In the genomic region with DNA sequence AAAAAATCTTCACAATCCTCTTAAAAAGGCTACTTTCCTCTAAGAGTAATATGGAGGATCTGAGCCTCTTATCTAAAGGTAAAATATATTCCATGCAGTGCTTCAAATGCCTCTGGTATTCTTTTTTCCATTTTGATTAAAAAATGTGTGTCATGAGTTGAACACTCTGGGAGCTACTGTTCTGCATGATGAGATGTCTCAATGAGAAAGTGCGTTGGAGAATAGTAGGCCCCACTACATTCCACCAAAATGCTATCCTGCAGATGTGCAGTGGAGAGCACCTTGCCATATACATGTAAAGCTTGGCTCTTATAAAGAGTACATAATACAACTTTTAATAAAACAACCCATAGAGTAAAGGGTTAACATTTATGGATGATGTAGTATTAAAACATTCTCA, we compare ENCODE assay signal across 38 cellular contexts. TPM values are rescaled to one million over a fixed set of nuclear protein-coding genes. Genes with fewer than 3 reads are reported as not detected.
DNase-seq lines count a peak whose midpoint lies in the region; ATAC-seq, FAIRE-seq and TF ChIP-seq lines count a peak whose summit lies in the region.
"Had no signal": no experiment of that assay in that cellular context is flagged by ENCODE, and none has a peak within 500 bp of the region (broad histone marks: within the 10 kb centered on the region; RNA-seq: fewer than 3 reads in every experiment).

No MANE protein-coding gene starts in this region.

- CTCF ChIA-PET in A549 (lab: Yijun Ruan, JAX) (interaction anchor here (0.6 to 1.5 kb wide), 5 partner anchors 22 to 110 kb away, joined by 3 to 5 read pairs (median 3); no protein-coding TSS in a partner anchor), HepG2 (lab: Yijun Ruan, JAX; ENCODE audit: low intra/inter-chr PET ratio, low total read pairs) (no interaction called here)

- peak; percentile 65 for FAIRE-seq in A549 (lab: Jason Lieb, UNC)
- FAIRE-seq in HepG2 (lab: Jason Lieb, UNC) = no peak
- FAIRE-seq: A204.1, D721Med had no signal

- H2AFZ ChIP-seq in HepG2 (ENCODE audit: low read length) (no peak overlapping the region), Karpas-422 (ENCODE audit: low read length) (no peak overlapping the region)

- H3K27ac Mint-ChIP-seq in CD14-positive monocyte = peak overlapping the region in 5 of 7 donors; percentile 90 to 97 (median 94)
- H3K27ac Mint-ChIP-seq: B cell; CD4-positive, alpha-beta memory T cell; CD4-positive, alpha-beta T cell; CD4-positive, CD25-positive, alpha-beta regulatory T cell; CD8-positive, alpha-beta memory T cell; CD8-positive, alpha-beta T cell had no signal

- intact Hi-C loops in CD14-positive monocyte (cut with micrococcal nuclease) = no loop called here
- intact Hi-C loops in HepG2 (cut with micrococcal nuclease; ENCODE audit: unreplicated experiment) = loop anchor here (2.0 to 5.0 kb wide), 3 partner anchors 18 to 71 kb away; no protein-coding TSS in a partner anchor
- intact Hi-C loops in right lobe of liver (cut with DNase I) = loop anchor here in 1 of 2 donors (10.0 kb wide), 1 partner anchor 52 kb away; no protein-coding TSS in a partner anchor

- no TSS peak for BruUV-seq in HepG2 (replicated peaks; lab: Mats Ljungman, UMichigan)

- H3K9ac ChIP-seq in HepG2 (ENCODE audit: insufficient read depth, low read depth, low read length) = no peak overlapping the region
- H3K9ac ChIP-seq in Karpas-422 (ENCODE audit: low read length) = no peak overlapping the region
- H3K9ac ChIP-seq: BLaER1; BLaER1 treated with 17β-estradiol and CSF1 and Interleukin-3, amounts not matched to agents 10 nM and 100 nM had no signal

- H3K36me3 Mint-ChIP-seq in CD14-positive monocyte = peaks cover 40 to 62% of the 10 kb centered on the region in 2 donors
- H3K36me3 Mint-ChIP-seq: CD4-positive, alpha-beta memory T cell; CD4-positive, CD25-positive, alpha-beta regulatory T cell; CD8-positive, alpha-beta memory T cell; CD8-positive, alpha-beta T cell had no signal

- H3K27ac ChIP-seq in A549 = peak overlapping the region; percentile 79 to 90
- no peak overlapping the region for H3K27ac ChIP-seq in HepG2 (ENCODE audit: extremely low read length, insufficient read depth, low read length)
- H3K27ac ChIP-seq in right lobe of liver = peak overlapping the region in 2 of 3 donors; percentile 7 to 64
- H3K27ac ChIP-seq in Karpas-422 (ENCODE audit: low read length) = no peak overlapping the region
- H3K27ac ChIP-seq: 22Rv1; BLaER1; BLaER1 treated with 17β-estradiol and CSF1 and Interleukin-3, amounts not matched to agents 10 nM and 100 nM; C4-2B had no signal

- no peak for TF ChIP-seq RAD21 in A549 (conservative IDR thresholded peaks at IDR 0.05 in 1 of 2, IDR thresholded peaks at IDR 0.05 in 1 of 2)
- no peak for TF ChIP-seq RAD21 in HepG2 (CRISPR knock-in tag; IDR thresholded peaks at IDR 0.05)

- H3K4me1 ChIP-seq in A549 (peaks cover 100% of the 10 kb centered on the region), HepG2 (ENCODE audit: insufficient read depth, low read length) (peaks cover 20% of the 10 kb centered on the region), right lobe of liver (peaks cover 0 to 48% (median 10%) of the 10 kb centered on the region in 4 donors), Karpas-422 (ENCODE audit: low read length) (no peaks in the 10 kb centered on the region)
- H3K4me1 ChIP-seq: BE2C; BLaER1; BLaER1 treated with 17β-estradiol and CSF1 and Interleukin-3, amounts not matched to agents 10 nM and 100 nM; Caco-2 had no signal

- H4K20me1 ChIP-seq in HepG2 (ENCODE audit: insufficient read depth, low read length) (no peaks in the 10 kb centered on the region), Karpas-422 (ENCODE audit: insufficient read depth, low read depth, low read length) (no peaks in the 10 kb centered on the region)
- H4K20me1 ChIP-seq: BLaER1; BLaER1 treated with 17β-estradiol and CSF1 and Interleukin-3, amounts not matched to agents 10 nM and 100 nM had no signal

- 21% methylated on average over 1 of the region's 1 CpG for WGBS in A549 (ENCODE audit: missing lambda C conversion rate)
- WGBS in HepG2 (ENCODE audit: low lambda C conversion rate) = 96% methylated on average over 1 of the region's 1 CpG
- WGBS in right lobe of liver (ENCODE audit: insufficient coverage, low coverage, low lambda C conversion rate, missing lambda C conversion rate) = 100% methylated on average over 1 of the region's 1 CpG

- H3K9me3 ChIP-seq in A549 (no peaks in the 10 kb centered on the region), HepG2 (ENCODE audit: low read length) (no peaks in the 10 kb centered on the region), right lobe of liver (no peaks in the 10 kb centered on the region), Karpas-422 (ENCODE audit: low read length) (no peaks in the 10 kb centered on the region)
- H3K9me3 ChIP-seq: BE2C; BLaER1; BLaER1 treated with 17β-estradiol and CSF1 and Interleukin-3, amounts not matched to agents 10 nM and 100 nM; Caco-2 had no signal

- H3K9me3 Mint-ChIP-seq in CD14-positive monocyte = peaks cover 0 to 4% (median 0%) of the 10 kb centered on the region in 7 donors
- H3K9me3 Mint-ChIP-seq: CD4-positive, alpha-beta memory T cell; CD4-positive, alpha-beta T cell; CD8-positive, alpha-beta T cell had no signal

- no peaks in the 10 kb centered on the region for H3K27me3 Mint-ChIP-seq in CD14-positive monocyte (ENCODE audit: low read depth in 3 of 3)
- H3K27me3 Mint-ChIP-seq: B cell; CD4-positive, alpha-beta T cell; CD4-positive, CD25-positive, alpha-beta regulatory T cell had no signal

- H3K36me3 ChIP-seq in HepG2 (replicated peaks in 1 of 2; ENCODE audit: control insufficient read depth in 1 of 2, insufficient read depth in 2 of 2, low read length in 2 of 2) (peaks cover 17 to 81% of the 10 kb centered on the region in 2 experiments), right lobe of liver (peaks cover 0 to 100% (median 33%) of the 10 kb centered on the region in 4 donors), Karpas-422 (ENCODE audit: insufficient read depth, low read length) (no peaks in the 10 kb centered on the region)
- H3K36me3 ChIP-seq: BE2C; BLaER1; BLaER1 treated with 17β-estradiol and CSF1 and Interleukin-3, amounts not matched to agents 10 nM and 100 nM had no signal

- H3K4me2 ChIP-seq in A549 (peak overlapping the region; percentile 94), HepG2 (ENCODE audit: low read depth, low read length) (no peak overlapping the region), Karpas-422 (ENCODE audit: low read depth, low read length, poor library complexity, severe bottlenecking) (no peak overlapping the region)
- H3K4me2 ChIP-seq: BLaER1; BLaER1 treated with 17β-estradiol and CSF1 and Interleukin-3, amounts not matched to agents 10 nM and 100 nM had no signal

- TF ChIP-seq EP300 in A549 (IDR thresholded peaks at IDR 0.05) = no peak
- no peak for TF ChIP-seq EP300 in HepG2 (IDR thresholded peaks at IDR 0.05; ENCODE audit: low read depth in 2 of 2, low read length in 2 of 2)
- no peak for TF ChIP-seq EP300 in HepG2 (CRISPR knock-in tag; IDR thresholded peaks at IDR 0.05; ENCODE audit: borderline replicate concordance)

- no peaks in the 10 kb centered on the region for H3K79me2 ChIP-seq in HepG2 (ENCODE audit: insufficient read depth, low read length)
- H3K79me2 ChIP-seq in Karpas-422 (ENCODE audit: low read length) = no peaks in the 10 kb centered on the region

- POLR2A ChIA-PET in A549 (lab: Yijun Ruan, JAX) = interaction anchor here (1.1 to 1.2 kb wide), 2 partner anchors 65 to 96 kb away, joined by 3 to 4 read pairs; no protein-coding TSS in a partner anchor
- POLR2A ChIA-PET in HepG2 (lab: Yijun Ruan, JAX) = interaction anchor here (2.0 to 2.5 kb wide), 2 partner anchors 22 to 68 kb away, joined by 4 to 16 read pairs; no protein-coding TSS in a partner anchor

- no peak overlapping the region for H3K4me3 Mint-ChIP-seq in CD14-positive monocyte
- H3K4me3 Mint-ChIP-seq: B cell; CD4-positive, alpha-beta memory T cell; CD4-positive, alpha-beta T cell; CD4-positive, CD25-positive, alpha-beta regulatory T cell; CD8-positive, alpha-beta memory T cell; CD8-positive, alpha-beta T cell had no signal

- in situ Hi-C loops in HepG2 (cut with HindIII; ENCODE audit: extremely low pct_ligation_motif_present, low pct_unique_long_range_greater_than_20kb) = no loop called here

- no peaks in the 10 kb centered on the region for H3K9me2 ChIP-seq in Karpas-422 (replicated peaks; ENCODE audit: insufficient read depth, low read length)

- TF ChIP-seq CTCF in A549 (IDR thresholded peaks at IDR 0.05) (no peak), CD14-positive monocyte (IDR thresholded peaks at IDR 0.05) (no peak), HepG2 (CRISPR knock-in tag; IDR thresholded peaks at IDR 0.05) (no peak), right lobe of liver (IDR thresholded peaks at IDR 0.05) (no peak)

- peaks cover 25% of the 10 kb centered on the region for H3K4me1 Mint-ChIP-seq in CD14-positive monocyte
- H3K4me1 Mint-ChIP-seq: B cell; CD4-positive, alpha-beta memory T cell; CD4-positive, CD25-positive, alpha-beta regulatory T cell; CD8-positive, alpha-beta memory T cell had no signal

- no peak overlapping the region; the same call in 2 of the 3 replicates for H3K4me3 ChIP-seq in A549
- H3K4me3 ChIP-seq in HepG2 (replicated peaks in 1 of 3; ENCODE audit: insufficient read depth in 1 of 3, low read depth in 2 of 3, low read length in 3 of 3) = no peak overlapping the region
- H3K4me3 ChIP-seq in right lobe of liver = no peak overlapping the region
- H3K4me3 ChIP-seq in Karpas-422 (ENCODE audit: low read length) = no peak overlapping the region
- H3K4me3 ChIP-seq: BLaER1; BLaER1 treated with 17β-estradiol and CSF1 and Interleukin-3, amounts not matched to agents 10 nM and 100 nM had no signal

- no peak for DNase-seq in A549 (ENCODE audit: low read depth in 1 of 2, low spot score in 1 of 2)
- no peak for DNase-seq in CD14-positive monocyte (ENCODE audit: low spot score)
- DNase-seq in HepG2 (ENCODE audit: low spot score) = no peak
- no peak for DNase-seq in right lobe of liver
- no peak for DNase-seq in NCI-H187 treated with DMSO at 0.1 percent for 48 hours (lab: John Stamatoyannopoulos, UW)
- DNase-seq in Karpas-422 = no peak
- no peak for DNase-seq in NCI-H82 treated with DMSO at 0.1 percent for 48 hours (lab: John Stamatoyannopoulos, UW; ENCODE audit: unreplicated experiment)
- no peak for DNase-seq in NCI-H510A (lab: John Stamatoyannopoulos, UW)
- DNase-seq: 8988T; ACHN; AML-193; BE2C; C1 segment of cervical spinal cord; Caco-2; Calu3; CD4-positive, alpha-beta memory T cell; CD4-positive, alpha-beta T cell; CD4-positive, CD25-positive, alpha-beta regulatory T cell; CD8-positive, alpha-beta memory T cell; CD8-positive, alpha-beta T cell; COR-L47; DMS 273 treated with DMSO at 0.1 percent for 48 hours; DMS153; DMS53; DMS79; DMS79 treated with DMSO at 0.1 percent for 48 hours; DND-41; EL had no signal

- TF ChIP-seq POLR2A in A549 (IDR thresholded peaks at IDR 0.05; ENCODE audit: low read length) (no peak), HepG2 (IDR thresholded peaks at IDR 0.05; ENCODE audit: insufficient read depth in 1 of 2, low read depth in 2 of 2, low read length in 2 of 2) (no peak), right lobe of liver (IDR thresholded peaks at IDR 0.05) (no peak)

- ATAC-seq in A549 (no peak), HepG2 (no peak), right lobe of liver (peak in 1 of 4 donors; percentile 5)
- ATAC-seq: CD8-positive, alpha-beta T cell had no signal

- no peaks in the 10 kb centered on the region for H3K27me3 ChIP-seq in HepG2 (ENCODE audit: control insufficient read depth in 1 of 2, insufficient read depth in 2 of 2, low read length in 2 of 2)
- no peaks in the 10 kb centered on the region for H3K27me3 ChIP-seq in right lobe of liver
- no peaks in the 10 kb centered on the region for H3K27me3 ChIP-seq in Karpas-422 (ENCODE audit: low read length)
- H3K27me3 ChIP-seq: BE2C; BLaER1; BLaER1 treated with 17β-estradiol and CSF1 and Interleukin-3, amounts not matched to agents 10 nM and 100 nM had no signal

RNA-seq across cellular contexts. Expression of a gene that starts 26.3 kb away (rescaled TPM):
- polyA plus RNA-seq in A549 (2011; rRNA removed) (6,119 and 8,617 TPM in 2 replicates), A549 (2017; fragmentation: RNase III; extraction: RNeasy Plus Mini Kit Qiagen cat#74134 plus additional on column Dnase treatment) (9,362 to 9,987 TPM (median 9,373 TPM) in 3 replicates), CD14-positive monocyte (100 to 1,000 TPM; 105 to 117 TPM), HepG2 (2011; rRNA removed) (50.0 and 88.2 TPM in 2 replicates)
- 2,623 and 3,095 TPM in 2 replicates for polyA plus RNA-seq in A549 (2012; cell fraction: cytosol; rRNA removed)
- polyA plus RNA-seq in A549 (2012; cell fraction: nucleus; rRNA removed) = 1,463 and 2,252 TPM in 2 replicates
- 2,553 and 2,631 TPM in 2 replicates for polyA minus RNA-seq in A549 (2011; rRNA and poly(A)+ RNA removed)
- total RNA-seq in HepG2 (2016; rRNA removed; fragmentation: Illumina TruSeq; extraction: Trizol) (439 and 686 TPM in 2 replicates), right lobe of liver (1,000 to 10,000 TPM in 1 of 6 experiments, 100 to 1,000 TPM in 5; 309 to 1,702 (median 521) TPM)
- 23.4 and 28.1 TPM in 2 replicates for total RNA-seq in HepG2 (2016; cell fraction: cytosol; rRNA removed; fragmentation: Illumina TruSeq; extraction: Trizol; ENCODE audit: low read depth)
- total RNA-seq in HepG2 (2016; cell fraction: insoluble cytoplasmic fraction; rRNA removed; fragmentation: Illumina TruSeq; extraction: Trizol) = 431 and 688 TPM in 2 replicates
- 55.9 and 65.7 TPM in 2 replicates for total RNA-seq in HepG2 (2016; cell fraction: membrane; rRNA removed; fragmentation: Illumina TruSeq; extraction: Trizol)
- total RNA-seq in HepG2 (2016; cell fraction: nucleus; rRNA removed; fragmentation: Illumina TruSeq; extraction: Trizol) = 230 and 235 TPM in 2 replicates
- 43.0 and 53.0 TPM in 2 replicates for polyA plus RNA-seq in HepG2 (2011; cell fraction: cytosol; rRNA removed)
- 15.1 and 17.0 TPM in 2 replicates for polyA plus RNA-seq in HepG2 (2011; cell fraction: nucleus; rRNA removed)
- polyA plus RNA-seq in HepG2 (2012) = 160 and 206 TPM in 2 replicates
- polyA plus RNA-seq in HepG2 (2016; cell fraction: cytosol; fragmentation: Illumina TruSeq; extraction: Trizol; ENCODE audit: low read depth) = 21.3 and 24.3 TPM in 2 replicates
- 619 and 655 TPM in 2 replicates for polyA plus RNA-seq in HepG2 (2016; cell fraction: insoluble cytoplasmic fraction; fragmentation: Illumina TruSeq; extraction: Trizol; ENCODE audit: low read depth)
- 40.3 and 48.6 TPM in 2 replicates for polyA plus RNA-seq in HepG2 (2016; cell fraction: membrane; fragmentation: Illumina TruSeq; extraction: Trizol; ENCODE audit: low read depth)
- polyA plus RNA-seq in HepG2 (2016; cell fraction: nucleus; fragmentation: Illumina TruSeq; extraction: Trizol; ENCODE audit: insufficient read depth, low read depth) = 212 and 215 TPM in 2 replicates
- 40.3 TPM in 1 of 2 replicates, not detected in the other for polyA minus RNA-seq in HepG2 (2011; rRNA and poly(A)+ RNA removed; ENCODE audit: low replicate concordance)
- polyA minus RNA-seq in HepG2 (2011; cell fraction: cytosol; rRNA and poly(A)+ RNA removed) = 50.9 and 76.9 TPM in 2 replicates
- polyA minus RNA-seq in HepG2 (2011; cell fraction: nucleus; rRNA and poly(A)+ RNA removed) = 88.4 and 90.4 TPM in 2 replicates
- not detected in 2 replicates for total RNA-seq in Karpas-422 (2014; rRNA removed; shearing (Covaris generic); ENCODE audit: low replicate concordance)
- total RNA-seq: A172; B cell; CD8-positive, alpha-beta T cell; Daoy; G401 had no signal
- polyA plus RNA-seq: CD4-positive, alpha-beta memory T cell; CD8-positive, alpha-beta memory T cell had no signal

Comparison
In these comparisons a context has a peak if more than half of its experiments do, and no peak if none do; other contexts are left out.
1. H3K27ac ChIP-seq: peak in A549 (2 of 2) and right lobe of liver (2 of 3); none in HepG2 (single experiment) and Karpas-422 (single experiment).
2. RNA of a gene that starts 26.3 kb away (total RNA-seq): 309 to 1,702 TPM in right lobe of liver and 23.4 to 688 TPM in HepG2; not detected in Karpas-422; every median in the first group is over 10 times any median in the second.